37 cellular contexts compared by ENCODE assay signal in the genomic region with DNA sequence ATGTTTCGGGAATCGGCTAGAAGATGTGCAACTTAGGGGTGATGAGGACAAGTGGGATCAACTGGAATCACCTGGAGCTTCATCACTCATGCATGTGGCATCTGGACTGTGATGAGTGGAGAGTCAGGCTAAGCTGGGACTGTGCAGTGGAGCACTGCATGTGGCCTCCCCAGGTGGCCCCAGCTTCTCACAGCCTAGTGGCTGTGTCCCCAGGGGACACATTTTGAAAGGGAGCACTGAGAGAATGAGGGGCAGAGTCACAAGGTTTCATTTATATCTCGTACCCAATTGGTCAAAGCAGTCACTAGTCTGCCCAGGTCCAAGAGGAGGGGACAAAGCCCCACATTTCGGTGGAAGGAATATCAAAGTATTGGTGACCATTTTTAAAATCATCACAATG.
"Had no signal": no experiment of that assay in that cellular context is flagged by ENCODE, and none has a peak within 500 bp of the region (broad histone marks: within the 10 kb centered on the region; RNA-seq: fewer than 3 reads in every experiment).

No MANE protein-coding gene starts in this region.

- H3K4me1 Mint-ChIP-seq: activated B cell treated with CpG ODN at 0.5 μM for 24 hours; activated CD4-positive, alpha-beta T cell treated with anti-CD3 and anti-CD28 coated beads, Interleukin-2, amount 10 ng/mL, durations not matched to agents 24 days and 14 days; activated naive CD4-positive, alpha-beta T cell treated with anti-CD3 and anti-CD28 coated beads, Interleukin-2, amount 10 ng/mL, durations not matched to agents 7 days and 5 days; activated naive CD4-positive, alpha-beta T cell treated with anti-CD3 and anti-CD28 coated beads, Interleukin-2, amount 50 U/mL, for 24 hours; activated naive CD8-positive, alpha-beta T cell treated with anti-CD3 and anti-CD28 coated beads, Interleukin-2, amount 10 ng/mL, durations not matched to agents 7 days and 5 days; activated naive CD8-positive, alpha-beta T cell treated with anti-CD3 and anti-CD28 coated beads, Interleukin-2, amount 50 U/mL, for 24 hours; central memory CD8-positive, alpha-beta T cell had no signal

- FAIRE-seq: TTC549 had no signal

- H3K9me3 ChIP-seq: ascending aorta had no signal

- ATAC-seq: activated CD8-positive, alpha-beta T cell treated with anti-CD3 and anti-CD28 coated beads for 36 hours; activated naive CD8-positive, alpha-beta T cell treated with anti-CD3 and anti-CD28 coated beads, Interleukin-2, amount 50 U/mL, for 24 hours; activated T-cell treated with anti-CD3 and anti-CD28 coated beads, Interleukin-2, amount 50 U/mL, for 4 hours; activated T-cell treated with anti-CD3 and anti-CD28 coated beads, Interleukin-2, amount 50 U/mL, for 72 hours had no signal

- H3K27me3 Mint-ChIP-seq: activated B cell treated with CpG ODN at 0.5 μM for 24 hours; activated CD4-positive, alpha-beta memory T cell treated with anti-CD3 and anti-CD28 coated beads for 36 hours; activated CD4-positive, alpha-beta T cell treated with anti-CD3 and anti-CD28 coated beads, Interleukin-2, amount 10 ng/mL, durations not matched to agents 24 days and 14 days; activated CD8-positive, alpha-beta T cell treated with anti-CD3 and anti-CD28 coated beads for 36 hours; activated naive CD4-positive, alpha-beta T cell treated with anti-CD3 and anti-CD28 coated beads, Interleukin-2, amount 10 ng/mL, durations not matched to agents 7 days and 5 days; activated naive CD4-positive, alpha-beta T cell treated with anti-CD3 and anti-CD28 coated beads, Interleukin-2, amount 50 U/mL, for 24 hours; activated naive CD8-positive, alpha-beta T cell; activated naive CD8-positive, alpha-beta T cell treated with anti-CD3 and anti-CD28 coated beads, Interleukin-2, amount 10 ng/mL, durations not matched to agents 7 days and 5 days had no signal

- H3K4me3 ChIP-seq: ascending aorta, cardiac muscle cell had no signal

- H3K36me3 Mint-ChIP-seq: activated CD4-positive, alpha-beta memory T cell treated with anti-CD3 and anti-CD28 coated beads for 36 hours; activated naive CD4-positive, alpha-beta T cell treated with anti-CD3 and anti-CD28 coated beads, Interleukin-2, amount 10 ng/mL, durations not matched to agents 7 days and 5 days; activated naive CD8-positive, alpha-beta T cell treated with anti-CD3 and anti-CD28 coated beads, Interleukin-2, amount 10 ng/mL, durations not matched to agents 7 days and 5 days had no signal

- H3K4me3 Mint-ChIP-seq: activated B cell treated with CpG ODN at 0.5 μM for 24 hours; activated CD4-positive, alpha-beta memory T cell treated with anti-CD3 and anti-CD28 coated beads for 36 hours; activated CD4-positive, alpha-beta T cell treated with anti-CD3 and anti-CD28 coated beads, Interleukin-2, amount 10 ng/mL, durations not matched to agents 24 days and 14 days; activated CD8-positive, alpha-beta T cell treated with anti-CD3 and anti-CD28 coated beads for 36 hours; activated naive CD4-positive, alpha-beta T cell treated with anti-CD3 and anti-CD28 coated beads, Interleukin-2, amount 10 ng/mL, durations not matched to agents 7 days and 5 days; activated naive CD4-positive, alpha-beta T cell treated with anti-CD3 and anti-CD28 coated beads, Interleukin-2, amount 50 U/mL, for 24 hours; activated naive CD8-positive, alpha-beta T cell; activated naive CD8-positive, alpha-beta T cell treated with anti-CD3 and anti-CD28 coated beads, Interleukin-2, amount 10 ng/mL, durations not matched to agents 7 days and 5 days; activated naive CD8-positive, alpha-beta T cell treated with anti-CD3 and anti-CD28 coated beads, Interleukin-2, amount 50 U/mL, for 24 hours; activated T-cell treated with anti-CD3 and anti-CD28 coated beads, Interleukin-2, amount 50 U/mL, for 4 hours; activated T-cell treated with anti-CD3 and anti-CD28 coated beads, Interleukin-2, amount 50 U/mL, for 72 hours; activated T-helper 1 cell treated with anti-CD3 and anti-CD28 coated beads, Interleukin-12 subunit alpha, Interleukin-12 subunit beta, Interleukin-2, Interleukin-4 antibody, amounts not matched to agents 30 ng/mL and 10 ng/mL and 1 ng/mL, durations not matched to agents 14 hours and 24 hours and 36 hours; brain; central memory CD8-positive, alpha-beta T cell; T-helper 1 cell treated with Interleukin-12 subunit alpha and Interleukin-12 subunit beta and Interleukin-4 antibody, amounts not matched to agents 30 μg/mL and 1 μg/mL, for 36 hours; T-helper 2 cell treated with Interferon-gamma antibody and Interleukin-4, amounts not matched to agents 5 μg/mL and 100 μg/mL, for 36 hours had no signal

- H3K27ac ChIP-seq: ascending aorta, cardiac muscle cell, VCaP had no signal

- H3K27me3 ChIP-seq: ascending aorta, cardiac muscle cell had no signal

- DNase-seq: activated B cell treated with CpG ODN at 0.5 μM for 24 hours; activated CD4-positive, alpha-beta memory T cell treated with anti-CD3 and anti-CD28 coated beads for 36 hours; activated CD4-positive, alpha-beta T cell treated with anti-CD3 and anti-CD28 coated beads for 4 hours; activated CD4-positive, alpha-beta T cell treated with anti-CD3 and anti-CD28 coated beads, Interleukin-2, amount 10 ng/mL, durations not matched to agents 24 days and 14 days; activated CD4-positive, alpha-beta T cell treated with anti-CD3 and anti-CD28 coated beads, Interleukin-2, amount 50 U/mL, for 1 hour; activated CD4-positive, alpha-beta T cell treated with anti-CD3 and anti-CD28 coated beads, Interleukin-2, amount 50 U/mL, for 4 hours; activated CD4-positive, CD25-positive, alpha-beta regulatory T cell treated with anti-CD3 and anti-CD28 coated beads, Interleukin-2, amount 50 U/mL, for 72 hours; activated CD8-positive, alpha-beta memory T cell treated with anti-CD3 and anti-CD28 coated beads, Interleukin-2, amount 50 U/mL, for 4 hours; activated CD8-positive, alpha-beta T cell treated with anti-CD3 and anti-CD28 coated beads for 36 hours; activated effector memory CD4-positive, alpha-beta T cell treated with Interleukin-2 at 50 U/mL for 16 hours; activated gamma-delta T cell; activated naive CD4-positive, alpha-beta T cell treated with anti-CD3 and anti-CD28 coated beads, Interleukin-2, amount 10 ng/mL, durations not matched to agents 7 days and 5 days; activated naive CD4-positive, alpha-beta T cell treated with Interleukin-2 at 50 U/mL for 16 hours; activated naive CD8-positive, alpha-beta T cell treated with anti-CD3 and anti-CD28 coated beads, Interleukin-2, amount 10 ng/mL, durations not matched to agents 7 days and 5 days; activated naive CD8-positive, alpha-beta T cell treated with anti-CD3 and anti-CD28 coated beads, Interleukin-2, amount 50 U/mL, for 24 hours; activated T-cell treated with anti-CD3 and anti-CD28 coated beads for 4 hours; activated T-cell treated with anti-CD3 and anti-CD28 coated beads, Interleukin-2, amount 50 U/mL, for 1 hour; activated T-cell treated with anti-CD3 and anti-CD28 coated beads, Interleukin-2, amount 50 U/mL, for 4 hours; activated T-cell treated with anti-CD3 and anti-CD28 coated beads, Interleukin-2, amount 50 U/mL, for 72 hours; amygdala; anterior cingulate cortex; caudate nucleus; cerebellar nuclear complex; T-helper 2 cell; T-helper 9 cell had no signal

- H3K9me3 Mint-ChIP-seq: activated CD4-positive, alpha-beta T cell treated with anti-CD3 and anti-CD28 coated beads, Interleukin-2, amount 10 ng/mL, durations not matched to agents 24 days and 14 days; activated CD8-positive, alpha-beta T cell treated with anti-CD3 and anti-CD28 coated beads for 36 hours; activated naive CD4-positive, alpha-beta T cell treated with anti-CD3 and anti-CD28 coated beads, Interleukin-2, amount 10 ng/mL, durations not matched to agents 7 days and 5 days; activated T-cell treated with anti-CD3 and anti-CD28 coated beads, Interleukin-2, amount 50 U/mL, for 4 hours; activated T-helper 2 cell treated with anti-CD3 and anti-CD28 coated beads, Interferon-gamma antibody, Interleukin-2, Interleukin-4, amounts not matched to agents 10 μg/mL and 5 μg/mL and 100 μg/mL, durations not matched to agents 14 hours and 24 hours and 36 hours; central memory CD8-positive, alpha-beta T cell; T-helper 2 cell treated with Interferon-gamma antibody and Interleukin-4, amounts not matched to agents 5 μg/mL and 100 μg/mL, for 36 hours had no signal

- H3K36me3 ChIP-seq: ascending aorta, cardiac muscle cell had no signal

- H3K27ac Mint-ChIP-seq: activated B cell treated with CpG ODN at 0.5 μM for 24 hours; activated CD4-positive, alpha-beta memory T cell treated with anti-CD3 and anti-CD28 coated beads for 36 hours; activated CD4-positive, alpha-beta T cell treated with anti-CD3 and anti-CD28 coated beads, Interleukin-2, amount 10 ng/mL, durations not matched to agents 24 days and 14 days; activated CD8-positive, alpha-beta T cell treated with anti-CD3 and anti-CD28 coated beads for 36 hours; activated naive CD4-positive, alpha-beta T cell treated with anti-CD3 and anti-CD28 coated beads, Interleukin-2, amount 10 ng/mL, durations not matched to agents 7 days and 5 days; activated naive CD4-positive, alpha-beta T cell treated with anti-CD3 and anti-CD28 coated beads, Interleukin-2, amount 50 U/mL, for 24 hours; activated naive CD8-positive, alpha-beta T cell; activated naive CD8-positive, alpha-beta T cell treated with anti-CD3 and anti-CD28 coated beads, Interleukin-2, amount 10 ng/mL, durations not matched to agents 7 days and 5 days; activated naive CD8-positive, alpha-beta T cell treated with anti-CD3 and anti-CD28 coated beads, Interleukin-2, amount 50 U/mL, for 24 hours; activated T-cell treated with anti-CD3 and anti-CD28 coated beads, Interleukin-2, amount 50 U/mL, for 72 hours; activated T-helper 1 cell treated with anti-CD3 and anti-CD28 coated beads, Interleukin-12 subunit alpha, Interleukin-12 subunit beta, Interleukin-2, Interleukin-4 antibody, amounts not matched to agents 30 ng/mL and 10 ng/mL and 1 ng/mL, durations not matched to agents 14 hours and 24 hours and 36 hours; activated T-helper 2 cell treated with anti-CD3 and anti-CD28 coated beads, Interferon-gamma antibody, Interleukin-2, Interleukin-4, amounts not matched to agents 10 μg/mL and 5 μg/mL and 100 μg/mL, durations not matched to agents 14 hours and 24 hours and 36 hours; brain; T-helper 1 cell treated with Interleukin-12 subunit alpha and Interleukin-12 subunit beta and Interleukin-4 antibody, amounts not matched to agents 30 μg/mL and 1 μg/mL, for 36 hours; T-helper 2 cell treated with Interferon-gamma antibody and Interleukin-4, amounts not matched to agents 5 μg/mL and 100 μg/mL, for 36 hours had no signal
